In genomic region chr10:123351715-123352114, GRCh38 we compare ENCODE assay signal across 39 cellular contexts.
"Had no signal": no experiment of that assay in that cellular context is flagged by ENCODE, and none has a peak within 500 bp of the region (broad histone marks: within the 10 kb centered on the region; RNA-seq: fewer than 3 reads in every experiment).

No MANE protein-coding gene starts in this region.

- H3K27ac ChIP-seq: adrenal gland, ascending aorta, cardiac muscle cell, VCaP had no signal

- H3K4me1 Mint-ChIP-seq: activated B cell treated with CpG ODN at 0.5 μM for 24 hours; activated CD4-positive, alpha-beta T cell treated with anti-CD3 and anti-CD28 coated beads, Interleukin-2, amount 10 ng/mL, durations not matched to agents 24 days and 14 days; activated CD8-positive, alpha-beta memory T cell treated with anti-CD3 and anti-CD28 coated beads, Interleukin-2, amount 10 ng/mL, durations not matched to agents 7 days and 5 days; activated naive CD8-positive, alpha-beta T cell treated with anti-CD3 and anti-CD28 coated beads for 36 hours; activated T-helper 17 cell treated with anti-CD3 and anti-CD28 coated beads, Interleukin-2, amount 50 U/mL, for 72 hours; central memory CD8-positive, alpha-beta T cell had no signal

- H3K36me3 ChIP-seq: adrenal gland, ascending aorta, cardiac muscle cell had no signal

- H3K27ac Mint-ChIP-seq: activated B cell treated with CpG ODN at 0.5 μM for 24 hours; activated CD4-positive, alpha-beta memory T cell treated with anti-CD3 and anti-CD28 coated beads for 36 hours; activated CD4-positive, alpha-beta T cell treated with anti-CD3 and anti-CD28 coated beads, Interleukin-2, amount 10 ng/mL, durations not matched to agents 24 days and 14 days; activated CD8-positive, alpha-beta memory T cell treated with anti-CD3 and anti-CD28 coated beads, Interleukin-2, amount 10 ng/mL, durations not matched to agents 7 days and 5 days; activated CD8-positive, alpha-beta T cell treated with anti-CD3 and anti-CD28 coated beads for 36 hours; activated naive CD4-positive, alpha-beta T cell treated with anti-CD3 and anti-CD28 coated beads for 36 hours; activated naive CD4-positive, alpha-beta T cell treated with anti-CD3 and anti-CD28 coated beads, Interleukin-2, amount 50 U/mL, for 72 hours; activated naive CD8-positive, alpha-beta T cell treated with anti-CD3 and anti-CD28 coated beads for 36 hours; activated T-cell treated with anti-CD3 and anti-CD28 coated beads, Interleukin-2, amount 50 U/mL, for 72 hours; activated T-helper 1 cell treated with anti-CD3 and anti-CD28 coated beads, Interleukin-12 subunit alpha, Interleukin-12 subunit beta, Interleukin-2, Interleukin-4 antibody, amounts not matched to agents 30 ng/mL and 10 ng/mL and 1 ng/mL, durations not matched to agents 14 hours and 24 hours and 36 hours; activated T-helper 17 cell treated with anti-CD3 and anti-CD28 coated beads, Interleukin-2, amount 50 U/mL, for 72 hours; brain; T-helper 1 cell treated with Interleukin-12 subunit alpha and Interleukin-12 subunit beta and Interleukin-4 antibody, amounts not matched to agents 30 μg/mL and 1 μg/mL, for 36 hours; T-helper 2 cell treated with Interferon-gamma antibody and Interleukin-4, amounts not matched to agents 5 μg/mL and 100 μg/mL, for 36 hours had no signal

- DNase-seq: activated B cell treated with CpG ODN at 0.5 μM for 24 hours; activated CD4-positive, alpha-beta memory T cell treated with anti-CD3 and anti-CD28 coated beads for 36 hours; activated CD4-positive, alpha-beta T cell treated with anti-CD3 and anti-CD28 coated beads for 4 hours; activated CD4-positive, alpha-beta T cell treated with anti-CD3 and anti-CD28 coated beads, Interleukin-2, amount 10 ng/mL, durations not matched to agents 24 days and 14 days; activated CD4-positive, alpha-beta T cell treated with anti-CD3 and anti-CD28 coated beads, Interleukin-2, amount 50 U/mL, for 1 hour; activated CD4-positive, alpha-beta T cell treated with anti-CD3 and anti-CD28 coated beads, Interleukin-2, amount 50 U/mL, for 4 hours; activated CD4-positive, CD25-positive, alpha-beta regulatory T cell treated with anti-CD3 and anti-CD28 coated beads, Interleukin-2, amount 50 U/mL, for 72 hours; activated CD8-positive, alpha-beta memory T cell treated with anti-CD3 and anti-CD28 coated beads for 24 hours; activated CD8-positive, alpha-beta memory T cell treated with anti-CD3 and anti-CD28 coated beads, Interleukin-2, amount 10 ng/mL, durations not matched to agents 7 days and 5 days; activated CD8-positive, alpha-beta T cell treated with anti-CD3 and anti-CD28 coated beads for 36 hours; activated effector memory CD4-positive, alpha-beta T cell treated with anti-CD3 and anti-CD28 coated beads, Interleukin-2, amount 50 U/mL, for 16 hours; activated gamma-delta T cell treated with Interleukin-2 at 50 U/mL for 16 hours; activated naive CD4-positive, alpha-beta T cell; activated naive CD4-positive, alpha-beta T cell treated with anti-CD3 and anti-CD28 coated beads for 36 hours; activated naive CD4-positive, alpha-beta T cell treated with anti-CD3 and anti-CD28 coated beads, Interleukin-2, amount 50 U/mL, for 16 hours; activated naive CD8-positive, alpha-beta T cell treated with anti-CD3 and anti-CD28 coated beads for 36 hours; activated T-cell treated with anti-CD3 and anti-CD28 coated beads for 4 hours; activated T-cell treated with anti-CD3 and anti-CD28 coated beads, Interleukin-2, amount 50 U/mL, for 1 hour; activated T-cell treated with anti-CD3 and anti-CD28 coated beads, Interleukin-2, amount 50 U/mL, for 4 hours; activated T-cell treated with anti-CD3 and anti-CD28 coated beads, Interleukin-2, amount 50 U/mL, for 72 hours; adrenal gland; amniotic stem cell; anterior cingulate cortex; caudate nucleus; cerebellar nuclear complex; SW 1271; T-helper 1 cell; T-helper 2 cell; T-helper 9 cell had no signal

- H3K4me3 Mint-ChIP-seq: activated B cell treated with CpG ODN at 0.5 μM for 24 hours; activated CD4-positive, alpha-beta memory T cell treated with anti-CD3 and anti-CD28 coated beads for 36 hours; activated CD4-positive, alpha-beta T cell treated with anti-CD3 and anti-CD28 coated beads, Interleukin-2, amount 10 ng/mL, durations not matched to agents 24 days and 14 days; activated CD8-positive, alpha-beta memory T cell treated with anti-CD3 and anti-CD28 coated beads, Interleukin-2, amount 10 ng/mL, durations not matched to agents 7 days and 5 days; activated CD8-positive, alpha-beta T cell treated with anti-CD3 and anti-CD28 coated beads for 36 hours; activated naive CD4-positive, alpha-beta T cell treated with anti-CD3 and anti-CD28 coated beads for 36 hours; activated naive CD8-positive, alpha-beta T cell treated with anti-CD3 and anti-CD28 coated beads for 36 hours; activated T-cell treated with anti-CD3 and anti-CD28 coated beads, Interleukin-2, amount 50 U/mL, for 4 hours; activated T-cell treated with anti-CD3 and anti-CD28 coated beads, Interleukin-2, amount 50 U/mL, for 72 hours; activated T-helper 1 cell treated with anti-CD3 and anti-CD28 coated beads, Interleukin-12 subunit alpha, Interleukin-12 subunit beta, Interleukin-2, Interleukin-4 antibody, amounts not matched to agents 30 ng/mL and 10 ng/mL and 1 ng/mL, durations not matched to agents 14 hours and 24 hours and 36 hours; activated T-helper 17 cell treated with anti-CD3 and anti-CD28 coated beads, Interleukin-2, amount 50 U/mL, for 72 hours; brain; central memory CD8-positive, alpha-beta T cell; T-helper 1 cell treated with Interleukin-12 subunit alpha and Interleukin-12 subunit beta and Interleukin-4 antibody, amounts not matched to agents 30 μg/mL and 1 μg/mL, for 36 hours; T-helper 2 cell treated with Interferon-gamma antibody and Interleukin-4, amounts not matched to agents 5 μg/mL and 100 μg/mL, for 36 hours had no signal

- H3K27me3 Mint-ChIP-seq: activated CD4-positive, alpha-beta memory T cell treated with anti-CD3 and anti-CD28 coated beads for 36 hours; activated naive CD8-positive, alpha-beta T cell treated with anti-CD3 and anti-CD28 coated beads for 36 hours; activated T-helper 17 cell treated with anti-CD3 and anti-CD28 coated beads, Interleukin-2, amount 50 U/mL, for 72 hours had no signal

- H3K27me3 ChIP-seq: adrenal gland, ascending aorta, cardiac muscle cell had no signal

- ATAC-seq: activated CD8-positive, alpha-beta memory T cell treated with anti-CD3 and anti-CD28 coated beads, Interleukin-2, amount 10 ng/mL, durations not matched to agents 7 days and 5 days; activated CD8-positive, alpha-beta T cell treated with anti-CD3 and anti-CD28 coated beads for 36 hours; activated naive CD4-positive, alpha-beta T cell treated with anti-CD3 and anti-CD28 coated beads, Interleukin-2, amount 50 U/mL, for 72 hours; activated T-cell treated with anti-CD3 and anti-CD28 coated beads, Interleukin-2, amount 50 U/mL, for 4 hours; activated T-cell treated with anti-CD3 and anti-CD28 coated beads, Interleukin-2, amount 50 U/mL, for 72 hours; activated T-helper 17 cell treated with anti-CD3 and anti-CD28 coated beads, Interleukin-2, amount 50 U/mL, for 72 hours had no signal

- H3K4me1 ChIP-seq: adrenal gland, ascending aorta had no signal

- H3K9me3 Mint-ChIP-seq: activated B cell treated with CpG ODN at 0.5 μM for 24 hours; activated CD4-positive, alpha-beta memory T cell treated with anti-CD3 and anti-CD28 coated beads for 36 hours; activated CD4-positive, alpha-beta T cell treated with anti-CD3 and anti-CD28 coated beads, Interleukin-2, amount 10 ng/mL, durations not matched to agents 24 days and 14 days; activated CD8-positive, alpha-beta T cell treated with anti-CD3 and anti-CD28 coated beads for 36 hours; activated naive CD4-positive, alpha-beta T cell treated with anti-CD3 and anti-CD28 coated beads for 36 hours; activated naive CD4-positive, alpha-beta T cell treated with anti-CD3 and anti-CD28 coated beads, Interleukin-2, amount 50 U/mL, for 72 hours; activated naive CD8-positive, alpha-beta T cell treated with anti-CD3 and anti-CD28 coated beads for 36 hours; activated T-cell treated with anti-CD3 and anti-CD28 coated beads, Interleukin-2, amount 50 U/mL, for 4 hours; activated T-cell treated with anti-CD3 and anti-CD28 coated beads, Interleukin-2, amount 50 U/mL, for 72 hours; activated T-helper 1 cell treated with anti-CD3 and anti-CD28 coated beads, Interleukin-12 subunit alpha, Interleukin-12 subunit beta, Interleukin-2, Interleukin-4 antibody, amounts not matched to agents 30 ng/mL and 10 ng/mL and 1 ng/mL, durations not matched to agents 14 hours and 24 hours and 36 hours; activated T-helper 17 cell treated with anti-CD3 and anti-CD28 coated beads, Interleukin-2, amount 50 U/mL, for 72 hours; brain; central memory CD8-positive, alpha-beta T cell; T-helper 1 cell treated with Interleukin-12 subunit alpha and Interleukin-12 subunit beta and Interleukin-4 antibody, amounts not matched to agents 30 μg/mL and 1 μg/mL, for 36 hours; T-helper 2 cell treated with Interferon-gamma antibody and Interleukin-4, amounts not matched to agents 5 μg/mL and 100 μg/mL, for 36 hours had no signal

- H3K4me3 ChIP-seq: adrenal gland, ascending aorta, cardiac muscle cell had no signal

- H3K36me3 Mint-ChIP-seq: activated CD4-positive, alpha-beta memory T cell treated with anti-CD3 and anti-CD28 coated beads for 36 hours; activated CD8-positive, alpha-beta memory T cell treated with anti-CD3 and anti-CD28 coated beads, Interleukin-2, amount 10 ng/mL, durations not matched to agents 7 days and 5 days; activated naive CD4-positive, alpha-beta T cell treated with anti-CD3 and anti-CD28 coated beads, Interleukin-2, amount 50 U/mL, for 72 hours; activated naive CD8-positive, alpha-beta T cell treated with anti-CD3 and anti-CD28 coated beads for 36 hours; brain had no signal

- H3K9me3 ChIP-seq: adrenal gland, ascending aorta had no signal
